Comparison of ENCODE assay signal across 11 cellular contexts in genomic region chr1:166844791-166845190, GRCh38. TPM values are rescaled to one million over a fixed set of nuclear protein-coding genes. Genes with fewer than 3 reads are reported as not detected.
DNase-seq lines count a peak whose midpoint lies in the region; ATAC-seq and TF ChIP-seq lines count a peak whose summit lies in the region.
"Had no signal": no experiment of that assay in that cellular context is flagged by ENCODE, and none has a peak within 500 bp of the region (broad histone marks: within the 10 kb centered on the region; RNA-seq: fewer than 3 reads in every experiment).

No MANE protein-coding gene starts in this region.

- ATAC-seq in activated naive CD4-positive, alpha-beta T cell treated with anti-CD3 and anti-CD28 coated beads, Interleukin-2, amount 50 U/mL, for 72 hours: no peak
- ATAC-seq in body of pancreas (no peak), lower lobe of right lung (no peak), thoracic aorta (ENCODE audit: insufficient number of reproducible peaks, low FRiP score, low read depth) (no peak)

- no peaks in the 10 kb centered on the region for H3K9me3 ChIP-seq in body of pancreas
- H3K9me3 ChIP-seq in lower lobe of right lung: no peaks in the 10 kb centered on the region
- no peaks in the 10 kb centered on the region for H3K9me3 ChIP-seq in thoracic aorta
- H3K9me3 ChIP-seq in thyroid gland: no peaks in the 10 kb centered on the region
- H3K9me3 ChIP-seq: prostate gland had no signal

- H3K4me1 ChIP-seq in body of pancreas: peaks cover 53% of the 10 kb centered on the region
- H3K4me1 ChIP-seq in lower lobe of right lung: peaks cover 49% of the 10 kb centered on the region
- H3K4me1 ChIP-seq in thoracic aorta (ENCODE audit: control insufficient read depth in 1 of 2, low read depth in 2 of 2): peaks cover 23 to 79% of the 10 kb centered on the region in 2 donors
- H3K4me1 ChIP-seq in thyroid gland: peaks cover 14 to 28% of the 10 kb centered on the region in 2 donors

- no peak for TF ChIP-seq CTCF in body of pancreas (IDR thresholded peaks at IDR 0.05)
- no peak for TF ChIP-seq CTCF in lower lobe of right lung (IDR thresholded peaks at IDR 0.05)
- no peak for TF ChIP-seq CTCF in thoracic aorta (IDR thresholded peaks at IDR 0.05)
- TF ChIP-seq CTCF in thyroid gland (IDR thresholded peaks at IDR 0.05): no peak

- H3K36me3 Mint-ChIP-seq in activated naive CD4-positive, alpha-beta T cell treated with anti-CD3 and anti-CD28 coated beads, Interleukin-2, amount 50 U/mL, for 72 hours: peaks cover 51 to 56% of the 10 kb centered on the region in 2 donors
- peaks cover 70% of the 10 kb centered on the region for H3K36me3 Mint-ChIP-seq in activated naive CD4-positive, alpha-beta T cell treated with anti-CD3 and anti-CD28 coated beads for 36 hours (ENCODE audit: low read depth)

- intact Hi-C loops in activated naive CD4-positive, alpha-beta T cell treated with anti-CD3 and anti-CD28 coated beads for 36 hours (cut with micrococcal nuclease): loop anchor here (10.0 kb wide), 2 partner anchors 680 to 1080 kb away; partner anchors contain the start of genes FAM78B and TMCO1
- intact Hi-C loops in body of pancreas (cut with DNase I) (no loop called here), lower lobe of right lung (cut with DNase I) (no loop called here), thyroid gland (cut with DNase I) (no loop called here)

- H3K27me3 ChIP-seq in body of pancreas: no peaks in the 10 kb centered on the region
- no peaks in the 10 kb centered on the region for H3K27me3 ChIP-seq in lower lobe of right lung (ENCODE audit: low read depth)
- H3K27me3 ChIP-seq in thoracic aorta (replicated peaks; ENCODE audit: insufficient read depth): no peaks in the 10 kb centered on the region
- no peaks in the 10 kb centered on the region for H3K27me3 ChIP-seq in thyroid gland

- CTCF ChIA-PET in activated naive CD4-positive, alpha-beta T cell treated with anti-CD3 and anti-CD28 coated beads for 36 hours (lab: Charles Lee): interaction anchor here (1.3 kb wide), 1 partner anchor 65 kb away, joined by 5 read pairs; no protein-coding TSS in a partner anchor

- H3K27ac ChIP-seq in body of pancreas: peak overlapping the region; percentile 2 to 33 (median 29)
- peak overlapping the region; percentile 43 for H3K27ac ChIP-seq in lower lobe of right lung
- H3K27ac ChIP-seq in thoracic aorta: peak overlapping the region; percentile 10 to 51
- no peak overlapping the region for H3K27ac ChIP-seq in thyroid gland

- H3K4me3 Mint-ChIP-seq in activated naive CD4-positive, alpha-beta T cell treated with anti-CD3 and anti-CD28 coated beads for 36 hours: no peak overlapping the region

- no peak for DNase-seq in activated naive CD4-positive, alpha-beta T cell treated with anti-CD3 and anti-CD28 coated beads, Interleukin-2, amount 50 U/mL, for 72 hours (ENCODE audit: low spot score in 2 of 2)
- DNase-seq in activated naive CD4-positive, alpha-beta T cell treated with anti-CD3 and anti-CD28 coated beads for 36 hours: no peak
- DNase-seq in body of pancreas (no peak), lower lobe of right lung (no peak), thoracic aorta (ENCODE audit: low spot score) (no peak), thyroid gland (no peak), HuH-7 (ENCODE audit: low spot score) (no peak), medulla oblongata (ENCODE audit: extremely low spot score) (no peak)
- DNase-seq: activated CD4-positive, alpha-beta T cell treated with anti-CD3 and anti-CD28 coated beads, Interleukin-2, amount 50 U/mL, for 48 hours; NCI-H2171 had no signal

- peaks cover 73% of the 10 kb centered on the region for H3K4me1 Mint-ChIP-seq in activated naive CD4-positive, alpha-beta T cell treated with anti-CD3 and anti-CD28 coated beads for 36 hours (ENCODE audit: low read depth)

- H3K36me3 ChIP-seq in body of pancreas (replicated peaks in 1 of 2; ENCODE audit: insufficient read depth in 1 of 2, low read depth in 2 of 2) (peaks cover 0 to 25% of the 10 kb centered on the region in 2 donors), lower lobe of right lung (peaks cover 90% of the 10 kb centered on the region), thoracic aorta (peaks cover 25% of the 10 kb centered on the region), thyroid gland (peaks cover 53 to 59% of the 10 kb centered on the region in 2 donors)

- H3K27me3 Mint-ChIP-seq in activated naive CD4-positive, alpha-beta T cell treated with anti-CD3 and anti-CD28 coated beads for 36 hours (ENCODE audit: low read depth): no peaks in the 10 kb centered on the region

- 72 to 74% methylated on average over 7 of the region's 7 CpGs for WGBS in body of pancreas, 2 donors
- WGBS in thyroid gland, 2 donors: 76 to 77% methylated on average over 7 of the region's 7 CpGs

- no peak overlapping the region for H3K4me3 ChIP-seq in body of pancreas
- H3K4me3 ChIP-seq in lower lobe of right lung: no peak overlapping the region
- H3K4me3 ChIP-seq in thoracic aorta: no peak overlapping the region
- H3K4me3 ChIP-seq in thyroid gland (replicated peaks in 1 of 3): no peak overlapping the region
- H3K4me3 ChIP-seq: prostate gland had no signal

- peak overlapping the region; percentile 66 to 73 for H3K27ac Mint-ChIP-seq in activated naive CD4-positive, alpha-beta T cell treated with anti-CD3 and anti-CD28 coated beads, Interleukin-2, amount 50 U/mL, for 72 hours
- no peak overlapping the region for H3K27ac Mint-ChIP-seq in activated naive CD4-positive, alpha-beta T cell treated with anti-CD3 and anti-CD28 coated beads for 36 hours

- no peaks in the 10 kb centered on the region for H3K9me3 Mint-ChIP-seq in activated naive CD4-positive, alpha-beta T cell treated with anti-CD3 and anti-CD28 coated beads, Interleukin-2, amount 50 U/mL, for 72 hours
- H3K9me3 Mint-ChIP-seq in activated naive CD4-positive, alpha-beta T cell treated with anti-CD3 and anti-CD28 coated beads for 36 hours: no peaks in the 10 kb centered on the region

- TF ChIP-seq POLR2A in body of pancreas (IDR thresholded peaks at IDR 0.05): no peak
- no peak for TF ChIP-seq POLR2A in thyroid gland (IDR thresholded peaks at IDR 0.05)

RNA-seq across cellular contexts. Expression of gene POGK, which starts 5.5 kb away (rescaled TPM):
- 10 to 100 TPM; 32.3 to 43.0 TPM for total RNA-seq in activated naive CD4-positive, alpha-beta T cell treated with anti-CD3 and anti-CD28 coated beads, Interleukin-2, amount 50 U/mL, for 72 hours
- 10 to 100 TPM; 33.1 to 34.9 TPM for total RNA-seq in activated naive CD4-positive, alpha-beta T cell treated with anti-CD3 and anti-CD28 coated beads for 36 hours
- total RNA-seq in body of pancreas (10 to 100 TPM; 13.8 to 15.3 TPM), lower lobe of right lung (58.2 TPM), thoracic aorta (10 to 100 TPM; 33.7 to 54.6 TPM), thyroid gland (10 to 100 TPM; 31.4 to 41.4 (median 33.7) TPM)

RNA-seq across cellular contexts. Expression of gene TADA1, which starts 31.3 kb away (rescaled TPM):
- total RNA-seq in activated naive CD4-positive, alpha-beta T cell treated with anti-CD3 and anti-CD28 coated beads, Interleukin-2, amount 50 U/mL, for 72 hours: 10 to 100 TPM; 13.6 to 23.6 TPM
- 10 to 100 TPM; 19.6 to 19.9 TPM for total RNA-seq in activated naive CD4-positive, alpha-beta T cell treated with anti-CD3 and anti-CD28 coated beads for 36 hours
- 1 to 10 TPM in 1 of 2 donors, under 1 TPM in 1; 0.99 to 4.9 TPM for total RNA-seq in body of pancreas
- total RNA-seq in lower lobe of right lung: 9.6 TPM
- 1 to 10 TPM; 5.7 to 6.5 TPM for total RNA-seq in thoracic aorta
- 10 to 100 TPM; 14.6 to 17.3 (median 16.1) TPM for total RNA-seq in thyroid gland

Comparison
In these comparisons a context has a peak if more than half of its experiments do, and no peak if none do; other contexts are left out.
1. H3K27ac ChIP-seq: peak in body of pancreas (4 of 4), lower lobe of right lung (single experiment) and thoracic aorta (2 of 2); none in thyroid gland (0 of 3).